In the genomic region with DNA sequence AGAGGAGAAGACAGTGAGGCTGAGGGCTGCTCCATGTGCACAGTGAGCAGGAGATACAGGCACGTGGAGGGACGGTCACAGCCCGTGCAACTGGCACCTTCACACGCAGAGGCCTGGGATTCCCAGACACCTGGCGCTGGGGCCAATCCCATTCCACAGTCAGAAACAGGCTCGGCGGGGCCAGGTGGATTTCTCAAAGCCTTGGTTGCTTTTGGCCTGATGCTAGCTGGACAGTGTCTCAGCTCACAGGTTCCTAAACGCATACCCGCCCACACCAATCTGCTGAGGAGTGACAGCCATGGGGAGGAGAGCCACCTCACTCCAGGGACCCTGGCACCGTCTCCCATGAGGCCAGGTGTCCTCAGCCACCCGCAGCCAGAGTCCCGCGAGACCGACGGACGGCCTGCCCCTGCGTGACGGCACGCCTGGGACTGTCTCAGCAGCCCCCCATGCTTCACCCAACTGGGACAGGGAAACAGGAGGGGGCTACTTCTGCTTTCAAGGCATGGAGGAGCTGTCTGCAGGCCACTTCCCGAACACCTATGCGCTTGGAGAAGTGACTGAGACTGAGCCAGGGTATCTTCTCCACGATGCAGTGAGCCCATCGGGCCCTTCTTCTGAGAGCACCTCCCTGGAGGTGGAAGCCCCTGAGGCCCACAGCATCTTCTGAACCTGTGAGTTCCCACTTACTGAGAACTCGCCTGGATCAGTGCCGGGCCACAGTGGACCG, we compare ENCODE assay signal across 8 cellular contexts. TPM values are rescaled to one million over a fixed set of nuclear protein-coding genes. Genes with fewer than 3 reads are reported as not detected.
DNase-seq lines count a peak whose midpoint lies in the region; ATAC-seq, FAIRE-seq and TF ChIP-seq lines count a peak whose summit lies in the region.
"Not testable (repeated sequence)": the region's sequence is repeated elsewhere in the genome, so short reads cannot be mapped to it uniquely, and the experiment has no call there.

No MANE protein-coding gene starts in this region.

- not testable (repeated sequence) for H3K9ac ChIP-seq in HCT116 (ENCODE audit: low read length)
- peak overlapping the region in 1 of 2 experiments; percentile 75; a peak in 2 of 4 replicates for H3K9ac ChIP-seq in K562 (ENCODE audit: insufficient read depth in 1 of 2, low read depth in 2 of 2, low read length in 2 of 2)

- not testable (repeated sequence) for H3K9me3 Mint-ChIP-seq in activated T-cell treated with anti-CD3 and anti-CD28 coated beads, Interleukin-2, amount 50 U/mL, for 4 hours; natural killer cell treated with Interleukin-12 subunit alpha and Interleukin-12 subunit beta and Interleukin-15 and Interleukin-18, amount 100 ng/mL, for 72 hours; stimulated activated memory B cell treated with anti-CD40 and anti-IgM and Interleukin-4, amounts not matched to agents 10 μg/mL and 1 μg/mL and 100 μg/mL, for 72 hours

- RAD21 ChIA-PET in HCT116 (lab: Charles Lee; ENCODE audit: low non-redundant PET in 1 of 2, low total read pairs in 2 of 2, uncharacterized antibody in 2 of 2, unreplicated experiment in 2 of 2), result not testable (repeated sequence)

- not testable (repeated sequence) for H3K27me3 ChIP-seq in A673 (replicated peaks; ENCODE audit: insufficient read depth, low read depth, low read length, poor library complexity); HCT116 (ENCODE audit: insufficient read depth, low read length); RWPE2 (ENCODE audit: insufficient read depth, poor library complexity, severe bottlenecking); K562 (ENCODE audit: control insufficient read depth in 2 of 2, insufficient read depth in 2 of 2, low read length in 2 of 2); foreskin keratinocyte

- TF ChIP-seq EP300 in K562 (IDR thresholded peaks at IDR 0.05; ENCODE audit: low read length), result not testable (repeated sequence)

- not testable (repeated sequence) for DNase-seq in A673 (ENCODE audit: low spot score); HCT116 (ENCODE audit: low read depth, low spot score); RWPE2 (ENCODE audit: low spot score); activated T-cell treated with anti-CD3 and anti-CD28 coated beads, Interleukin-2, amount 50 U/mL, for 4 hours; K562 (ENCODE audit: extremely low read depth in 1 of 4, low spot score in 3 of 4); foreskin keratinocyte; natural killer cell treated with Interleukin-12 subunit alpha and Interleukin-12 subunit beta and Interleukin-15 and Interleukin-18, amount 100 ng/mL, for 72 hours (ENCODE audit: low spot score)

- not testable (repeated sequence) for H3K9me2 ChIP-seq in HCT116 (ENCODE audit: insufficient read depth)

- ATAC-seq in HCT116; RWPE2 (ENCODE audit: low read depth); activated T-cell treated with anti-CD3 and anti-CD28 coated beads, Interleukin-2, amount 50 U/mL, for 4 hours; K562; natural killer cell treated with Interleukin-12 subunit alpha and Interleukin-12 subunit beta and Interleukin-15 and Interleukin-18, amount 100 ng/mL, for 72 hours: not testable (repeated sequence)
- peak; percentile 13 for ATAC-seq in foreskin keratinocyte
- peak; percentile 56 for ATAC-seq in stimulated activated memory B cell treated with anti-CD40 and anti-IgM and Interleukin-4, amounts not matched to agents 10 μg/mL and 1 μg/mL and 100 μg/mL, for 72 hours

- H3K4me1 Mint-ChIP-seq in activated T-cell treated with anti-CD3 and anti-CD28 coated beads, Interleukin-2, amount 50 U/mL, for 4 hours (ENCODE audit: low read depth), result peaks cover 57% of the 10 kb centered on the region
- peaks cover 42 to 45% of the 10 kb centered on the region in 2 donors for H3K4me1 Mint-ChIP-seq in natural killer cell treated with Interleukin-12 subunit alpha and Interleukin-12 subunit beta and Interleukin-15 and Interleukin-18, amount 100 ng/mL, for 72 hours (ENCODE audit: low read depth in 2 of 2)
- peaks cover 59% of the 10 kb centered on the region for H3K4me1 Mint-ChIP-seq in stimulated activated memory B cell treated with anti-CD40 and anti-IgM and Interleukin-4, amounts not matched to agents 10 μg/mL and 1 μg/mL and 100 μg/mL, for 72 hours

- not testable (repeated sequence) for H3K4me3 ChIP-seq in A673 (ENCODE audit: low read depth, low read length, poor library complexity, severe bottlenecking); HCT116 (replicated peaks in 1 of 2; ENCODE audit: low read depth in 1 of 2, low read length in 2 of 2); K562
- peak overlapping the region; percentile 99 for H3K4me3 ChIP-seq in RWPE2 (ENCODE audit: severe bottlenecking)

- not testable (repeated sequence) for FAIRE-seq in K562 (lab: Jason Lieb, UNC)

- H3K79me2 ChIP-seq in HCT116 (ENCODE audit: insufficient read depth, low read length) (peaks cover 99% of the 10 kb centered on the region), K562 (ENCODE audit: control insufficient read depth, insufficient read depth, low read length) (peaks cover 95% of the 10 kb centered on the region)

- intact Hi-C loops in A673 (cut with micrococcal nuclease; ENCODE audit: unreplicated experiment); HCT116 (cut with micrococcal nuclease); K562 (cut with micrococcal nuclease): not testable (repeated sequence)

- TF ChIP-seq POLR2A in HCT116 (IDR thresholded peaks at IDR 0.05; ENCODE audit: borderline replicate concordance, extremely low read depth, insufficient read depth, insufficient read length); K562 (conservative IDR thresholded peaks at IDR 0.05): not testable (repeated sequence)

- H3K27me3 Mint-ChIP-seq in activated T-cell treated with anti-CD3 and anti-CD28 coated beads, Interleukin-2, amount 50 U/mL, for 4 hours (ENCODE audit: low read depth); natural killer cell treated with Interleukin-12 subunit alpha and Interleukin-12 subunit beta and Interleukin-15 and Interleukin-18, amount 100 ng/mL, for 72 hours; stimulated activated memory B cell treated with anti-CD40 and anti-IgM and Interleukin-4, amounts not matched to agents 10 μg/mL and 1 μg/mL and 100 μg/mL, for 72 hours: not testable (repeated sequence)

- WGBS in K562 (ENCODE audit: insufficient coverage, low coverage, missing lambda C conversion rate), result 69% methylated on average over 13 of the region's 26 CpGs

- H3K9me1 ChIP-seq in K562 (ENCODE audit: control insufficient read depth, insufficient read depth, low read length), result not testable (repeated sequence)

- peaks cover 48% of the 10 kb centered on the region for H3K36me3 Mint-ChIP-seq in activated T-cell treated with anti-CD3 and anti-CD28 coated beads, Interleukin-2, amount 50 U/mL, for 4 hours (ENCODE audit: insufficient read depth)
- H3K36me3 Mint-ChIP-seq in natural killer cell treated with Interleukin-12 subunit alpha and Interleukin-12 subunit beta and Interleukin-15 and Interleukin-18, amount 100 ng/mL, for 72 hours, result peaks cover 20% of the 10 kb centered on the region
- peaks cover 26% of the 10 kb centered on the region for H3K36me3 Mint-ChIP-seq in stimulated activated memory B cell treated with anti-CD40 and anti-IgM and Interleukin-4, amounts not matched to agents 10 μg/mL and 1 μg/mL and 100 μg/mL, for 72 hours

- not testable (repeated sequence) for BruUV-seq in A673 (replicated peaks; lab: Mats Ljungman, UMichigan); HCT116 (replicated peaks; lab: Mats Ljungman, UMichigan); K562 (replicated peaks; lab: Mats Ljungman, UMichigan)

- CTCF ChIA-PET in A673 (lab: Charles Lee); K562 (lab: Yijun Ruan, JAX; ENCODE audit: low intra/inter-chr PET ratio): not testable (repeated sequence)
- CTCF ChIA-PET in HCT116 (lab: Charles Lee), result interaction anchor here (2.1 kb wide), 1 partner anchor 13 kb away, joined by 5 read pairs; no protein-coding TSS in a partner anchor

- peak overlapping the region; percentile 70 for H3K4me3 Mint-ChIP-seq in activated T-cell treated with anti-CD3 and anti-CD28 coated beads, Interleukin-2, amount 50 U/mL, for 4 hours
- peak overlapping the region; percentile 15 for H3K4me3 Mint-ChIP-seq in natural killer cell treated with Interleukin-12 subunit alpha and Interleukin-12 subunit beta and Interleukin-15 and Interleukin-18, amount 100 ng/mL, for 72 hours
- not testable (repeated sequence) for H3K4me3 Mint-ChIP-seq in stimulated activated memory B cell treated with anti-CD40 and anti-IgM and Interleukin-4, amounts not matched to agents 10 μg/mL and 1 μg/mL and 100 μg/mL, for 72 hours

- not testable (repeated sequence) for TF ChIP-seq CTCF in A673 (conservative IDR thresholded peaks at IDR 0.05; ENCODE audit: low read depth, low read length); HCT116 (IDR thresholded peaks at IDR 0.05 in 2 of 3, conservative IDR thresholded peaks at IDR 0.05 in 1 of 3; ENCODE audit: borderline replicate concordance in 1 of 3, insufficient read depth in 1 of 3, low read depth in 2 of 3, low read length in 2 of 3); RWPE2 (IDR thresholded peaks at IDR 0.05; ENCODE audit: poor library complexity, severe bottlenecking); K562 (IDR thresholded peaks at IDR 0.05 in 2 of 3, conservative IDR thresholded peaks at IDR 0.05 in 1 of 3; ENCODE audit: insufficient read depth in 2 of 3, low read depth in 1 of 3, low read length in 3 of 3); foreskin keratinocyte (conservative IDR thresholded peaks at IDR 0.05)

- POLR2A ChIA-PET in A673 (lab: Charles Lee; ENCODE audit: low non-redundant PET) (interaction anchor here (1.0 kb wide), 1 partner anchor 10 kb away, joined by 3 read pairs; no protein-coding TSS in a partner anchor), HCT116 (lab: Charles Lee) (interaction anchor here (1.5 kb wide), 1 partner anchor 10 kb away, joined by 5 read pairs; no protein-coding TSS in a partner anchor)
- POLR2A ChIA-PET in K562 (lab: Yijun Ruan, JAX), result not testable (repeated sequence)

- H3K9me3 ChIP-seq in A673 (ENCODE audit: low read depth, low read length, poor library complexity, severe bottlenecking); HCT116 (ENCODE audit: control insufficient read depth in 1 of 2, insufficient read depth in 1 of 2, low read depth in 1 of 2, low read length in 2 of 2); RWPE2 (ENCODE audit: severe bottlenecking); K562 (replicated peaks; ENCODE audit: control insufficient read depth, insufficient read depth, low read depth, low read length): not testable (repeated sequence)

- H2AFZ ChIP-seq in HCT116 (ENCODE audit: low read depth, low read length, poor library complexity, severe bottlenecking); K562 (ENCODE audit: low read depth, low read length): not testable (repeated sequence)

- not testable (repeated sequence) for TF ChIP-seq RAD21 in HCT116 (IDR thresholded peaks at IDR 0.05; ENCODE audit: low read depth); K562 (CRISPR knock-in tag; conservative IDR thresholded peaks at IDR 0.05 in 1 of 2, IDR thresholded peaks at IDR 0.05 in 1 of 2)

- H3K4me1 ChIP-seq in A673 (ENCODE audit: insufficient read depth, low read length, poor library complexity, severe bottlenecking) (peaks cover 42% of the 10 kb centered on the region), HCT116 (ENCODE audit: control insufficient read depth in 1 of 2, insufficient read depth in 2 of 2, low read length in 2 of 2) (peaks cover 26 to 55% of the 10 kb centered on the region in 2 experiments), RWPE2 (ENCODE audit: insufficient read depth, poor library complexity, severe bottlenecking) (peaks cover 49% of the 10 kb centered on the region), K562 (replicated peaks in 1 of 2; ENCODE audit: control insufficient read depth in 2 of 2, insufficient read depth in 2 of 2, low read length in 2 of 2) (peaks cover 46 to 58% of the 10 kb centered on the region in 2 experiments), foreskin keratinocyte (peaks cover 26% of the 10 kb centered on the region)

- H4K20me1 ChIP-seq in HCT116 (ENCODE audit: insufficient read depth), result peaks cover 39% of the 10 kb centered on the region; the same call in 1 of the 2 replicates
- peaks cover 69% of the 10 kb centered on the region for H4K20me1 ChIP-seq in K562 (replicated peaks; ENCODE audit: control insufficient read depth, insufficient read depth, low read length)

- H3K27ac ChIP-seq in A673 (ENCODE audit: low read depth, low read length, poor library complexity, severe bottlenecking) (peak overlapping the region; percentile 42), HCT116 (ENCODE audit: low read depth, low read length) (peak overlapping the region; percentile 28; the same call in 1 of the 2 replicates), RWPE2 (ENCODE audit: poor library complexity, severe bottlenecking) (peak overlapping the region; percentile 98)
- H3K27ac ChIP-seq in K562 (ENCODE audit: extremely low read depth, low read depth, low read length); foreskin keratinocyte: not testable (repeated sequence)

- H3K27ac Mint-ChIP-seq in natural killer cell treated with Interleukin-12 subunit alpha and Interleukin-12 subunit beta and Interleukin-15 and Interleukin-18, amount 100 ng/mL, for 72 hours, result peak overlapping the region in 1 of 2 donors; percentile 16
- peak overlapping the region; percentile 48 for H3K27ac Mint-ChIP-seq in stimulated activated memory B cell treated with anti-CD40 and anti-IgM and Interleukin-4, amounts not matched to agents 10 μg/mL and 1 μg/mL and 100 μg/mL, for 72 hours

- H3K4me2 ChIP-seq in HCT116 (ENCODE audit: low read length); K562 (ENCODE audit: insufficient read depth, low read length): not testable (repeated sequence)

- H3K36me3 ChIP-seq in A673 (ENCODE audit: insufficient read depth, low read length, poor library complexity, severe bottlenecking), result peaks cover 36% of the 10 kb centered on the region
- H3K36me3 ChIP-seq in HCT116 (ENCODE audit: control insufficient read depth in 1 of 2, insufficient read depth in 2 of 2, low read length in 2 of 2), result peaks cover 4 to 34% of the 10 kb centered on the region in 2 experiments; a peak in 2 of 4 replicates
- peaks cover 100% of the 10 kb centered on the region for H3K36me3 ChIP-seq in RWPE2 (ENCODE audit: low read depth)
- peaks cover 75% of the 10 kb centered on the region; the same call in 2 of the 3 replicates for H3K36me3 ChIP-seq in K562 (ENCODE audit: control insufficient read depth, insufficient read depth, low read length)

- in situ Hi-C loops in K562 (cut with MboI), result not testable (repeated sequence)

RNA-seq across cellular contexts. Expression of gene SLC7A5, which starts 6.5 kb away (rescaled TPM):
- 324 and 371 TPM in 2 replicates for total RNA-seq in A673 (2021)
- total RNA-seq in HCT116 (2021; ENCODE audit: unreplicated experiment), result 482 TPM
- 533 and 540 TPM in 2 replicates for polyA plus RNA-seq in HCT116 (2012)
- total RNA-seq in activated T-cell treated with anti-CD3 and anti-CD28 coated beads, Interleukin-2, amount 50 U/mL, for 4 hours, result 100 to 1,000 TPM; 814 to 984 (median 886) TPM
- 56.8 and 152 TPM in 2 replicates for total RNA-seq in K562 (2011; cell fraction: chromatin; rRNA removed; ENCODE audit: low replicate concordance)
- 157 and 188 TPM in 2 replicates for total RNA-seq in K562 (2011; cell fraction: nucleolus; rRNA removed)
- total RNA-seq in K562 (2011; cell fraction: nucleoplasm; rRNA removed), result 147 and 156 TPM in 2 replicates
- total RNA-seq in K562 (2014; rRNA removed), result 60.8 and 75.7 TPM in 2 replicates
- 16.9 and 18.6 TPM in 2 replicates for total RNA-seq in K562 (2014; rRNA removed; fragmentation: Illumina TruSeq; extraction: Trizol)
- total RNA-seq in K562 (2015; rRNA removed; fragmentation: Illumina TruSeq; extraction: Trizol), result 18.2 and 21.2 TPM in 2 replicates
- 187 and 220 TPM in 2 replicates for total RNA-seq in K562 (2021)
- polyA plus RNA-seq in K562 (2011; rRNA removed), result 14.2 and 19.4 TPM in 2 replicates
- polyA plus RNA-seq in K562 (2011; cell fraction: cytosol; rRNA removed), result 25.5 and 34.2 TPM in 2 replicates
- polyA plus RNA-seq in K562 (2011; cell fraction: nucleus; rRNA removed), result 35.3 and 43.3 TPM in 2 replicates
- polyA plus RNA-seq in K562 (2012), result 65.7 and 239 TPM in 2 replicates
- 97.4 and 161 TPM in 2 replicates for polyA plus RNA-seq in K562 (2014; fragmentation: Illumina TruSeq; extraction: Trizol)
- polyA plus RNA-seq in K562 (2014; fragmentation: Nextera tagmentation; extraction: Ambion mirVana), result 1 to 10 TPM; 1.9 to 4.9 TPM
- polyA plus RNA-seq in K562 (2014; rRNA removed), result 78.0 and 83.8 TPM in 2 replicates
- polyA minus RNA-seq in K562 (2011; rRNA and poly(A)+ RNA removed), result 11.7 and 15.5 TPM in 2 replicates
- polyA minus RNA-seq in K562 (2011; cell fraction: cytosol; rRNA and poly(A)+ RNA removed), result 39.4 and 72.3 TPM in 2 replicates
- 18.2 and 21.2 TPM in 2 replicates for polyA minus RNA-seq in K562 (2011; cell fraction: nucleus; rRNA and poly(A)+ RNA removed)
- total RNA-seq in foreskin keratinocyte, result 455 and 588 TPM in 2 replicates
- polyA plus RNA-seq in foreskin keratinocyte, result 419 and 621 TPM in 2 replicates
- total RNA-seq in natural killer cell treated with Interleukin-12 subunit alpha and Interleukin-12 subunit beta and Interleukin-15 and Interleukin-18, amount 100 ng/mL, for 72 hours, result 100 to 1,000 TPM; 142 to 348 TPM
